Comparison of ENCODE assay signal across 20 cellular contexts in the genomic region with DNA sequence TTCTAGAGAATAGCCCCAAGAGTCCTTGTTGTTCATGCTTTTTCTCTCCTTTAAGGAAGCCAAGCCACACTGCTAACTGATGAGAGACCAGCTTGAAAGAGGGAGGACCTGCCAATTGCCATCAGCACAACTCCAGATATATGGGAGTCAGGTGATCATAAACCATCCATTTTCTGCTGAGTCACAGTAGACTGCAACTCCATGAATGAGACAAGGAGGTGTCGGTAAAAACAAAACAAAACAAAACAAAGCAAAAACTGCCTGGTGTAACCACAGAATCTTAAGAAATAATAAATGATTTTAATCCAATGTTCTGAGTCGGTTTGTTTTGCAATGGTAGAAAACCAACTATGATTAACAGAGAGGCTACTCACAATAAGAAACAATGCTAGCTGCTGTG.
A peak's percentile ranks its signal among the peaks of the same experiment; 100 is the strongest.
DNase-seq lines count a peak whose midpoint lies in the region; TF ChIP-seq lines count a peak whose summit lies in the region.
"Had no signal": no experiment of that assay in that cellular context is flagged by ENCODE, and none has a peak within 500 bp of the region (broad histone marks: within the 10 kb centered on the region; RNA-seq: fewer than 3 reads in every experiment).

No MANE protein-coding gene starts in this region.

- peaks cover 9% of the 10 kb centered on the region for H3K9me3 Mint-ChIP-seq in chondrocyte (ENCODE audit: low read depth)
- H3K9me3 Mint-ChIP-seq: neural crest cell had no signal

- no peaks in the 10 kb centered on the region for H3K36me3 Mint-ChIP-seq in chondrocyte (ENCODE audit: low read depth)
- H3K36me3 Mint-ChIP-seq: activated naive CD8-positive, alpha-beta T cell; CD14-positive monocyte had no signal

- peak; percentile 1 for DNase-seq in HCEC 1CT
- DNase-seq in OCI-M1 (lab: John Stamatoyannopoulos, UW): peak; percentile 86
- no peak for DNase-seq in chondrocyte (ENCODE audit: low spot score)
- DNase-seq in kidney glomerular epithelial cell (lab: John Stamatoyannopoulos, UW): peak; percentile 39
- DNase-seq in C1 segment of cervical spinal cord (lab: John Stamatoyannopoulos, UW): no peak
- no peak for DNase-seq in activated CD8-positive, alpha-beta memory T cell treated with anti-CD3 and anti-CD28 coated beads, Interleukin-2, amount 50 U/mL, for 48 hours
- DNase-seq in SIG-M5 (lab: John Stamatoyannopoulos, UW): no peak
- no peak for DNase-seq in NCI-H446 treated with DMSO at 0.1 percent for 48 hours (lab: John Stamatoyannopoulos, UW)
- DNase-seq: activated CD4-positive, alpha-beta T cell treated with anti-CD3 and anti-CD28 coated beads, Interleukin-2, amount 50 U/mL, for 1 hour; EL; NCI-H187; NCI-H69; posterior cingulate gyrus; sigmoid colon; stimulated activated naive CD4-positive, alpha-beta T cell treated with Interleukin-2 at 50 U/mL for 16 hours; thyroid gland had no signal

- peak overlapping the region; percentile 37 for H3K27ac Mint-ChIP-seq in chondrocyte (ENCODE audit: unreplicated experiment)
- H3K27ac Mint-ChIP-seq: activated naive CD8-positive, alpha-beta T cell; activated T-helper 2 cell treated with anti-CD3 and anti-CD28 coated beads, Interferon-gamma antibody, Interleukin-2, Interleukin-4, amounts not matched to agents 10 μg/mL and 5 μg/mL and 100 μg/mL, durations not matched to agents 14 hours and 24 hours and 36 hours; CD14-positive monocyte had no signal

- no peaks in the 10 kb centered on the region for H3K4me1 Mint-ChIP-seq in chondrocyte (ENCODE audit: low read depth)
- H3K4me1 Mint-ChIP-seq: CD14-positive monocyte, neural crest cell had no signal

- TF ChIP-seq CTCF in chondrocyte (IDR thresholded peaks at IDR 0.05): no peak

- no peaks in the 10 kb centered on the region for H3K27me3 Mint-ChIP-seq in chondrocyte (ENCODE audit: low read depth)
- H3K27me3 Mint-ChIP-seq: activated naive CD8-positive, alpha-beta T cell had no signal

- no peak overlapping the region for H3K4me3 Mint-ChIP-seq in chondrocyte (ENCODE audit: unreplicated experiment)
- H3K4me3 Mint-ChIP-seq: activated naive CD8-positive, alpha-beta T cell; CD14-positive monocyte; neural crest cell had no signal

Comparison
In these comparisons a context has a peak if more than half of its experiments do, and no peak if none do; other contexts are left out.
1. DNase-seq: peak in HCEC 1CT (single experiment), OCI-M1 (single experiment) and kidney glomerular epithelial cell (single experiment); none in chondrocyte (single experiment), C1 segment of cervical spinal cord (0 of 14), activated CD8-positive, alpha-beta memory T cell treated with anti-CD3 and anti-CD28 coated beads, Interleukin-2, amount 50 U/mL, for 48 hours (single experiment), SIG-M5 (single experiment) and NCI-H446 treated with DMSO at 0.1 percent for 48 hours (single experiment).